ENCODE assay signal across 6 cellular contexts in the genomic region with DNA sequence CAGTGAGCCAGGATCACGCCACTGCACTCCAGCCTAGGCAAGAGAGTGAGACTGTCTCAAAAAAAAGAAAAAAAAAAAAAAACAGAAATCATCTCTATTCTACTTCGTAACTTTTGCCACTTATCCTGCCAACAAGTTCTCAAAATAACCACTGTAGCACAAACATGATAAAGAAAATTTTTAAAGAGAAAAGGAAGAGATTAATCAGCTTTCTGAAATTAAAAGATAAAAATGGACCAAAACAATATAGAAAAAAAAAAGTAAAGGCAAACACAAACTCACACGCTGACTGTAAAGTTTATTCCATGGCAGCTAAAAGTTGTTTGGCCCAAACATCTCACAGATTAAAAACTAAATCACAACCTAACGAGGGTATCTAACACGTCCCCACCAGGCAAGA. TPM values are rescaled to one million over a fixed set of nuclear protein-coding genes. Genes with fewer than 3 reads are reported as not detected.
DNase-seq lines count a peak whose midpoint lies in the region; ATAC-seq, FAIRE-seq and TF ChIP-seq lines count a peak whose summit lies in the region.
"Not testable (repeated sequence)": the region's sequence is repeated elsewhere in the genome, so short reads cannot be mapped to it uniquely, and the experiment has no call there.

No MANE protein-coding gene starts in this region.

- not testable (repeated sequence) for H3K9me3 Mint-ChIP-seq in activated T-cell treated with anti-CD3 and anti-CD28 coated beads, Interleukin-2, amount 50 U/mL, for 24 hours; chondrocyte (ENCODE audit: low read depth)

- TF ChIP-seq POLR2A in GM12878 (IDR thresholded peaks at IDR 0.05; ENCODE audit: low read depth, low read length); gastrocnemius medialis (IDR thresholded peaks at IDR 0.05): not testable (repeated sequence)

- not testable (repeated sequence) for H4K20me1 ChIP-seq in GM12878 (ENCODE audit: control insufficient read depth, insufficient read depth)

- H3K27me3 Mint-ChIP-seq in activated T-cell treated with anti-CD3 and anti-CD28 coated beads, Interleukin-2, amount 50 U/mL, for 24 hours; chondrocyte (ENCODE audit: low read depth): not testable (repeated sequence)

- H3K4me1 Mint-ChIP-seq in activated T-cell treated with anti-CD3 and anti-CD28 coated beads, Interleukin-2, amount 50 U/mL, for 24 hours (ENCODE audit: low read depth): peaks cover 77% of the 10 kb centered on the region
- peaks cover 52% of the 10 kb centered on the region for H3K4me1 Mint-ChIP-seq in chondrocyte (ENCODE audit: low read depth)

- H2BK120ac ChIP-seq in trophoblast cell (ENCODE audit: insufficient read depth, low read length, poor library complexity): not testable (repeated sequence)

- H3K27ac ChIP-seq in GM12878 (ENCODE audit: control insufficient read depth, insufficient read depth); trophoblast cell (ENCODE audit: low read depth, low read length): not testable (repeated sequence)
- peak overlapping the region; percentile 15 to 100 (median 99) for H3K27ac ChIP-seq in gastrocnemius medialis

- H3K4me2 ChIP-seq in GM12878 (ENCODE audit: control insufficient read depth, insufficient read depth): 0 out of 2 replicates have a peak overlapping the region, but pooled peaks have one; percentile 46
- H3K4me2 ChIP-seq in trophoblast cell (ENCODE audit: low read length): not testable (repeated sequence)

- not testable (repeated sequence) for H4K91ac ChIP-seq in trophoblast cell (ENCODE audit: low read depth, low read length)

- RAD21 ChIA-PET in GM12878 (lab: Charles Lee; ENCODE audit: unreplicated experiment): not testable (repeated sequence)

- not testable (repeated sequence) for H2BK5ac ChIP-seq in trophoblast cell (ENCODE audit: low read depth, low read length, poor library complexity)

- H3K9me3 ChIP-seq in GM12878 (replicated peaks; ENCODE audit: control insufficient read depth, insufficient read depth, low read length); trophoblast cell (ENCODE audit: insufficient read depth, low read depth, low read length); gastrocnemius medialis: not testable (repeated sequence)

- not testable (repeated sequence) for H3K14ac ChIP-seq in trophoblast cell (ENCODE audit: low read length)

- not testable (repeated sequence) for H3K36me3 ChIP-seq in GM12878 (ENCODE audit: control insufficient read depth in 2 of 2, insufficient read depth in 2 of 2, low read length in 1 of 2); trophoblast cell (ENCODE audit: control insufficient read depth in 1 of 2, insufficient read depth in 2 of 2, low read length in 2 of 2); gastrocnemius medialis

- H3K4ac ChIP-seq in trophoblast cell (ENCODE audit: low read depth, low read length): peak overlapping the region; percentile 89

- SMC1A ChIA-PET in GM12878 (lab: Charles Lee; ENCODE audit: uncharacterized antibody, unreplicated experiment): interaction anchor here (0.6 to 1.4 kb wide), 5 partner anchors 14 to 277 kb away, joined by 3 to 7 read pairs (median 3); no protein-coding TSS in a partner anchor

- ATAC-seq in GM12878, gastrocnemius medialis: not testable (repeated sequence)

- not testable (repeated sequence) for TF ChIP-seq RAD21 in GM12878 (IDR thresholded peaks at IDR 0.05; ENCODE audit: insufficient read depth, low read depth, low read length)

- DNase-seq in activated T-cell treated with anti-CD3 and anti-CD28 coated beads, Interleukin-2, amount 50 U/mL, for 24 hours; GM12878 (ENCODE audit: low read depth, low spot score); chondrocyte (ENCODE audit: low spot score); trophoblast cell; gastrocnemius medialis: not testable (repeated sequence)

- H4K12ac ChIP-seq in trophoblast cell (ENCODE audit: low read depth, low read length): not testable (repeated sequence)

- H3K4me1 ChIP-seq in GM12878 (ENCODE audit: control insufficient read depth, insufficient read depth, low read length); trophoblast cell (ENCODE audit: control insufficient read depth in 1 of 2, insufficient read depth in 2 of 2, low read length in 2 of 2): not testable (repeated sequence)
- H3K4me1 ChIP-seq in gastrocnemius medialis: peaks cover 84 to 85% of the 10 kb centered on the region in 2 donors

- not testable (repeated sequence) for H3K23ac ChIP-seq in trophoblast cell (ENCODE audit: low read length)

- H3K27ac Mint-ChIP-seq in activated T-cell treated with anti-CD3 and anti-CD28 coated beads, Interleukin-2, amount 50 U/mL, for 24 hours: peak overlapping the region; percentile 29
- H3K27ac Mint-ChIP-seq in chondrocyte (ENCODE audit: unreplicated experiment): peak overlapping the region; percentile 47

- peaks cover 25% of the 10 kb centered on the region for H3K36me3 Mint-ChIP-seq in activated T-cell treated with anti-CD3 and anti-CD28 coated beads, Interleukin-2, amount 50 U/mL, for 24 hours (ENCODE audit: low read depth)
- H3K36me3 Mint-ChIP-seq in chondrocyte (ENCODE audit: low read depth): not testable (repeated sequence)

- 0 out of 2 replicates have a peak overlapping the region, but pooled peaks have one; percentile 52 for H3K4me3 ChIP-seq in GM12878
- H3K4me3 ChIP-seq in trophoblast cell (ENCODE audit: low read depth, low read length); gastrocnemius medialis: not testable (repeated sequence)

- not testable (repeated sequence) for H3K79me1 ChIP-seq in trophoblast cell (ENCODE audit: low read length)

- not testable (repeated sequence) for TF ChIP-seq EP300 in GM12878 (IDR thresholded peaks at IDR 0.05; ENCODE audit: borderline replicate concordance in 1 of 2, control insufficient read depth in 1 of 2, low read depth in 2 of 2, low read length in 2 of 2)

- POLR2A ChIA-PET in GM12878 (lab: Charles Lee): not testable (repeated sequence)

- H4K8ac ChIP-seq in trophoblast cell (ENCODE audit: low read depth, low read length): not testable (repeated sequence)

- 96% methylated on average over 5 of the region's 5 CpGs for WGBS in GM12878 (ENCODE audit: insufficient coverage, insufficient replicate concordance, low lambda C conversion rate, missing lambda C conversion rate)
- WGBS in trophoblast cell (ENCODE audit: extremely low coverage, insufficient coverage, insufficient read length): no CpG with 5 or more reads among the region's 5 CpGs

- H3K79me2 ChIP-seq in GM12878 (ENCODE audit: control insufficient read depth, insufficient read depth, low read length) (peaks cover 98% of the 10 kb centered on the region), trophoblast cell (ENCODE audit: control insufficient read depth, insufficient read depth, low read length, poor library complexity) (peaks cover 11% of the 10 kb centered on the region)

- not testable (repeated sequence) for H3K4me3 Mint-ChIP-seq in activated T-cell treated with anti-CD3 and anti-CD28 coated beads, Interleukin-2, amount 50 U/mL, for 24 hours; chondrocyte (ENCODE audit: unreplicated experiment)

- CTCF ChIA-PET in GM12878 (lab: Yijun Ruan, JAX): interaction anchor here (0.6 to 2.4 kb wide), 3 partner anchors 79 to 93 kb away, joined by 3 to 11 read pairs (median 5); no protein-coding TSS in a partner anchor

- intact Hi-C loops in GM12878 (cut with micrococcal nuclease; ENCODE audit: unreplicated experiment): loop anchor here (5.0 to 10.0 kb wide), 2 partner anchors 113 to 245 kb away; partner anchors contain the start of gene XRCC2
- intact Hi-C loops in gastrocnemius medialis (cut with DNase I; ENCODE audit: low total_unique reads): loop anchor here (10.0 kb wide), 1 partner anchor 275 kb away; no protein-coding TSS in a partner anchor

- not testable (repeated sequence) for H2BK12ac ChIP-seq in trophoblast cell (ENCODE audit: low read length)

- peak; percentile 29 for FAIRE-seq in A204.1 (lab: Jason Lieb, UNC)
- FAIRE-seq in GM12878 (lab: Jason Lieb, UNC): not testable (repeated sequence)

- H3K9ac ChIP-seq in GM12878 (ENCODE audit: control insufficient read depth, insufficient read depth, low read length); trophoblast cell (ENCODE audit: low read length): not testable (repeated sequence)

- not testable (repeated sequence) for H3K18ac ChIP-seq in trophoblast cell (ENCODE audit: low read length)

- not testable (repeated sequence) for H3K27me3 ChIP-seq in GM12878 (replicated peaks in 1 of 2; ENCODE audit: control insufficient read depth in 2 of 2, insufficient read depth in 2 of 2, low read length in 1 of 2); trophoblast cell (ENCODE audit: insufficient read depth, low read length); gastrocnemius medialis

- not testable (repeated sequence) for TF ChIP-seq CTCF in GM12878 (IDR thresholded peaks at IDR 0.05 in 2 of 3, conservative IDR thresholded peaks at IDR 0.05 in 1 of 3; ENCODE audit: control insufficient read depth in 2 of 3, extremely low read depth in 1 of 3, insufficient read depth in 1 of 3, low read depth in 3 of 3, low read length in 3 of 3); chondrocyte (IDR thresholded peaks at IDR 0.05); gastrocnemius medialis (IDR thresholded peaks at IDR 0.05 in 4 of 5, conservative IDR thresholded peaks at IDR 0.05 in 1 of 5)

- not testable (repeated sequence) for BruUV-seq in GM12878 (replicated peaks; lab: Mats Ljungman, UMichigan)

- H2AFZ ChIP-seq in GM12878 (ENCODE audit: control insufficient read depth, low read depth, low read length); trophoblast cell (ENCODE audit: insufficient read depth, low read length, poor library complexity): not testable (repeated sequence)

- not testable (repeated sequence) for H2AK5ac ChIP-seq in trophoblast cell (ENCODE audit: low read length)

- in situ Hi-C loops in GM12878 (cut with MboI); gastrocnemius medialis (cut with MboI; ENCODE audit: low sequenced_read_pairs in 4 of 4): not testable (repeated sequence)

RNA-seq across cellular contexts. Expression of gene KMT2C, which starts 5.7 kb away (rescaled TPM):
- total RNA-seq in GM12878 (2013; cell fraction: nucleolus; rRNA removed): 533 and 539 TPM in 2 replicates
- 18.6 and 23.9 TPM in 2 replicates for total RNA-seq in GM12878 (2014; rRNA removed)
- 22.5 and 24.4 TPM in 2 replicates for total RNA-seq in GM12878 (2014; rRNA removed; fragmentation: Illumina TruSeq; extraction: Trizol)
- 45.2 and 51.0 TPM in 2 replicates for total RNA-seq in GM12878 (2021)
- 20.5 TPM for polyA plus RNA-seq in GM12878 (2011; ENCODE audit: low read depth)
- polyA plus RNA-seq in GM12878 (2011; rRNA removed): 20.1 and 21.5 TPM in 2 replicates
- 19.0 and 25.0 TPM in 2 replicates for polyA plus RNA-seq in GM12878 (2011; cell fraction: cytosol; rRNA removed)
- polyA plus RNA-seq in GM12878 (2011; cell fraction: nucleus; rRNA removed): 45.9 and 55.3 TPM in 2 replicates
- 18.9 and 21.4 TPM in 2 replicates for polyA plus RNA-seq in GM12878 (2012)
- 23.2 and 27.7 TPM in 2 replicates for polyA plus RNA-seq in GM12878 (2014; fragmentation: Illumina TruSeq; extraction: Trizol)
- polyA plus RNA-seq in GM12878 (2014; fragmentation: Nextera tagmentation; extraction: Ambion mirVana): 10 to 100 TPM in 1 of 2 experiments, 1 to 10 TPM in 1; 3.3 to 11.0 TPM
- polyA plus RNA-seq in GM12878 (2014; rRNA removed): 16.4 and 19.7 TPM in 2 replicates
- 10 to 100 TPM; 10.9 to 14.4 TPM for polyA plus RNA-seq in GM12878 (2016; fragmentation: Nextera tagmentation; extraction: Ambion mirVana)
- 90.8 and 145 TPM in 2 replicates for polyA minus RNA-seq in GM12878 (2011; rRNA and poly(A)+ RNA removed)
- 31.4 and 32.6 TPM in 2 replicates for polyA minus RNA-seq in GM12878 (2011; cell fraction: cytosol; rRNA and poly(A)+ RNA removed)
- 97.8 and 125 TPM in 2 replicates for polyA minus RNA-seq in GM12878 (2011; cell fraction: nucleus; rRNA and poly(A)+ RNA removed)
- total RNA-seq in chondrocyte: 52.0 to 70.1 TPM (median 56.6 TPM) in 3 replicates
- polyA plus RNA-seq in trophoblast cell (2013): 26.4 and 28.2 TPM in 2 replicates
- 10 to 100 TPM; 44.1 to 67.6 (median 63.9) TPM for total RNA-seq in gastrocnemius medialis
